In the genomic region with DNA sequence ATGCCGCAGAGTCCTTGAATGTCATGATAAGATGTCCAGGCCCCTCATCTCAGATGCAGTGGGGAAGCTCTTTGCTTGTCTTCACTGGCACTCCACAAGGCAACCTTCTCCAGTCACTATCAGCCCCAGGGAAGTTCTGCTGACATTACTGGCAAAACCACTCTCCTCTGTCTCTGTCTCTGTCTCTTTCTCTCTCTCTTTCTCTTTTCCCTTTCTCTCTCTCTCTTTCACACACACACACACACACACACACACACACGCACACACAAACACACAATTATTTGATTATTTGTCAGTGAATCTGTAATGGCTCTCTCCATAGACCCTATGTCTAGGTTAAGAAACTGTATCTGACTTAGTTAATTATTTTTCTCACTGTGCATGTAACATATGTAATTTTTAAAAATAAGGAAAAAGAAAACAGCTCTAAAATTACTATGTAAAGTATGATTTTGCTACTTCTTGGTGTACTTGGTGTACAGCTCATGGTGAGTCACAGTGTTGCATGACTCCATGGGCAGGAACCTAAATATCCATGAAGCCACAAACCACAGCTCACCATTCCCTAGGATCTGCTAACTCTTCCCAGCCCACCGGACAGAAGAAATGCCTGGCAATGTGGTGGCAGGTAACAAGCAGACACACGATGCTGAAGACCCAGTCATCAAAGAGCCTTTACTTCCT, we compare ENCODE assay signal across 15 cellular contexts.
DNase-seq lines count a peak whose midpoint lies in the region; ATAC-seq and TF ChIP-seq lines count a peak whose summit lies in the region.
"Had no signal": no experiment of that assay in that cellular context is flagged by ENCODE, and none has a peak within 500 bp of the region (broad histone marks: within the 10 kb centered on the region; RNA-seq: fewer than 3 reads in every experiment).

No MANE protein-coding gene starts in this region.

- no peaks in the 10 kb centered on the region for H3K27me3 Mint-ChIP-seq in H9 (ENCODE audit: low read depth)
- peaks cover 3% of the 10 kb centered on the region for H3K27me3 Mint-ChIP-seq in activated CD8-positive, alpha-beta T cell treated with anti-CD3 and anti-CD28 coated beads, Interleukin-2, amount 10 ng/mL, durations not matched to agents 7 days and 5 days (ENCODE audit: low read depth)
- H3K27me3 Mint-ChIP-seq: activated CD4-positive, alpha-beta T cell treated with anti-CD3 and anti-CD28 coated beads, Interleukin-2, amount 10 ng/mL, durations not matched to agents 7 days and 5 days had no signal

- H3K4me3 Mint-ChIP-seq in H9: no peak overlapping the region
- no peak overlapping the region for H3K4me3 Mint-ChIP-seq in activated CD8-positive, alpha-beta T cell treated with anti-CD3 and anti-CD28 coated beads, Interleukin-2, amount 10 ng/mL, durations not matched to agents 7 days and 5 days
- H3K4me3 Mint-ChIP-seq: activated CD4-positive, alpha-beta T cell treated with anti-CD3 and anti-CD28 coated beads, Interleukin-2, amount 10 ng/mL, durations not matched to agents 7 days and 5 days; activated naive CD4-positive, alpha-beta T cell treated with anti-CD3 and anti-CD28 coated beads for 36 hours; CD4-positive, CD25-positive, alpha-beta regulatory T cell; stimulated activated memory B cell treated with anti-CD40 and anti-IgM and Interleukin-4, amounts not matched to agents 10 μg/mL and 1 μg/mL and 100 μg/mL, for 72 hours had no signal

- POLR2A ChIA-PET in activated CD8-positive, alpha-beta T cell treated with anti-CD3 and anti-CD28 coated beads, Interleukin-2, amount 10 ng/mL, durations not matched to agents 7 days and 5 days (lab: Charles Lee): no interaction called here

- no peak overlapping the region for H3K4me3 ChIP-seq in testis

- no peak overlapping the region for H2BK20ac ChIP-seq in H9 (ENCODE audit: low read depth, low read length, poor library complexity, severe bottlenecking)

- H3K23me2 ChIP-seq in H9 (ENCODE audit: insufficient read length, low read depth, low read length, poor library complexity, severe bottlenecking): no peaks in the 10 kb centered on the region

- no peak overlapping the region for H4K8ac ChIP-seq in H9 (replicated peaks; ENCODE audit: insufficient read length, low read depth, low read length)

- H3K27ac ChIP-seq in H9 (ENCODE audit: insufficient read length, low read depth, low read length): no peak overlapping the region
- no peak overlapping the region for H3K27ac ChIP-seq in testis

- H4K20me1 ChIP-seq in H9 (ENCODE audit: control insufficient read depth, insufficient read depth, insufficient read length): no peaks in the 10 kb centered on the region

- H4K5ac ChIP-seq in H9 (ENCODE audit: insufficient read length, low read depth, low read length): no peak overlapping the region

- H3K79me1 ChIP-seq in H9 (ENCODE audit: insufficient read depth, low read depth, low read length, poor library complexity, severe bottlenecking): no peaks in the 10 kb centered on the region

- H3K4me2 ChIP-seq in H9 (ENCODE audit: insufficient read depth, insufficient read length, low read length): no peak overlapping the region

- H3T11ph ChIP-seq in H9 (ENCODE audit: low read length): no peak overlapping the region

- H3K56ac ChIP-seq in H9 (ENCODE audit: insufficient read length, low read depth, low read length): no peak overlapping the region

- H2BK5ac ChIP-seq in H9 (ENCODE audit: insufficient read length, low read length): no peak overlapping the region

- CTCF ChIA-PET in activated CD8-positive, alpha-beta T cell treated with anti-CD3 and anti-CD28 coated beads, Interleukin-2, amount 10 ng/mL, durations not matched to agents 7 days and 5 days (lab: Charles Lee): interaction anchor here (1.2 kb wide), 1 partner anchor 10 kb away, joined by 3 read pairs; no protein-coding TSS in a partner anchor

- H2AK5ac ChIP-seq in H9 (ENCODE audit: insufficient read length, low read length): no peak overlapping the region

- WGBS in H9 (ENCODE audit: extremely low coverage, insufficient read length, low lambda C conversion rate): no CpG with 5 or more reads among the region's 4 CpGs
- 73 to 84% methylated on average over 3 to 4 of the region's 4 CpGs for WGBS in testis, 2 donors

- H3K9me3 Mint-ChIP-seq in H9: no peaks in the 10 kb centered on the region
- no peaks in the 10 kb centered on the region for H3K9me3 Mint-ChIP-seq in activated CD8-positive, alpha-beta T cell treated with anti-CD3 and anti-CD28 coated beads, Interleukin-2, amount 10 ng/mL, durations not matched to agents 7 days and 5 days (ENCODE audit: insufficient read depth)
- H3K9me3 Mint-ChIP-seq: activated naive CD4-positive, alpha-beta T cell treated with anti-CD3 and anti-CD28 coated beads for 36 hours; stimulated activated memory B cell treated with anti-CD40 and anti-IgM and Interleukin-4, amounts not matched to agents 10 μg/mL and 1 μg/mL and 100 μg/mL, for 72 hours had no signal

- DNase-seq in AG08395 (ENCODE audit: low spot score) (peak; percentile 90), HS-27A (ENCODE audit: low read depth) (peak; percentile 38), astrocyte of the hippocampus (ENCODE audit: low read depth, low spot score) (peak; percentile 91), hepatic stellate cell (ENCODE audit: low spot score) (peak; percentile 73), H9 (no peak), testis (no peak), SIG-M5 (lab: John Stamatoyannopoulos, UW) (no peak)
- DNase-seq in activated CD8-positive, alpha-beta T cell treated with anti-CD3 and anti-CD28 coated beads, Interleukin-2, amount 10 ng/mL, durations not matched to agents 7 days and 5 days: no peak
- DNase-seq: activated CD4-positive, alpha-beta T cell treated with anti-CD3 and anti-CD28 coated beads, Interleukin-2, amount 10 ng/mL, durations not matched to agents 7 days and 5 days; activated naive CD4-positive, alpha-beta T cell treated with anti-CD3 and anti-CD28 coated beads for 36 hours; CD4-positive, CD25-positive, alpha-beta regulatory T cell; effector CD4-positive, alpha-beta T cell; NCI-H1092 treated with DMSO at 0.1 percent for 48 hours; NCI-H524 had no signal

- no peaks in the 10 kb centered on the region; a peak in 1 of 7 replicates for H3K36me3 Mint-ChIP-seq in H9 (ENCODE audit: insufficient read depth in 1 of 3, low read depth in 3 of 3)
- H3K36me3 Mint-ChIP-seq in activated CD8-positive, alpha-beta T cell treated with anti-CD3 and anti-CD28 coated beads, Interleukin-2, amount 10 ng/mL, durations not matched to agents 7 days and 5 days (ENCODE audit: low read depth): no peaks in the 10 kb centered on the region
- H3K36me3 Mint-ChIP-seq: CD4-positive, CD25-positive, alpha-beta regulatory T cell; stimulated activated memory B cell treated with anti-CD40 and anti-IgM and Interleukin-4, amounts not matched to agents 10 μg/mL and 1 μg/mL and 100 μg/mL, for 72 hours had no signal

- H3K9me3 ChIP-seq in H9 (ENCODE audit: control insufficient read depth, low read depth, low read length): no peaks in the 10 kb centered on the region
- no peaks in the 10 kb centered on the region for H3K9me3 ChIP-seq in testis

- no peak overlapping the region for H3K27ac Mint-ChIP-seq in H9
- H3K27ac Mint-ChIP-seq in activated CD8-positive, alpha-beta T cell treated with anti-CD3 and anti-CD28 coated beads, Interleukin-2, amount 10 ng/mL, durations not matched to agents 7 days and 5 days: no peak overlapping the region
- H3K27ac Mint-ChIP-seq: activated CD4-positive, alpha-beta T cell treated with anti-CD3 and anti-CD28 coated beads, Interleukin-2, amount 10 ng/mL, durations not matched to agents 7 days and 5 days; activated naive CD4-positive, alpha-beta T cell treated with anti-CD3 and anti-CD28 coated beads for 36 hours; CD4-positive, CD25-positive, alpha-beta regulatory T cell; stimulated activated memory B cell treated with anti-CD40 and anti-IgM and Interleukin-4, amounts not matched to agents 10 μg/mL and 1 μg/mL and 100 μg/mL, for 72 hours had no signal

- H3K36me3 ChIP-seq in testis (ENCODE audit: low read depth, missing control alignments): no peaks in the 10 kb centered on the region

- no peak for ATAC-seq in activated CD8-positive, alpha-beta T cell treated with anti-CD3 and anti-CD28 coated beads, Interleukin-2, amount 10 ng/mL, durations not matched to agents 7 days and 5 days
- ATAC-seq: stimulated activated memory B cell treated with anti-CD40 and anti-IgM and Interleukin-4, amounts not matched to agents 10 μg/mL and 1 μg/mL and 100 μg/mL, for 72 hours had no signal

- H3K4me1 ChIP-seq in H9 (ENCODE audit: insufficient read depth, low read length) (no peaks in the 10 kb centered on the region), testis (no peaks in the 10 kb centered on the region)

- H2BK15ac ChIP-seq in H9 (ENCODE audit: low read depth, low read length): no peak overlapping the region

- H3K23ac ChIP-seq in H9 (ENCODE audit: insufficient read length, low read depth, low read length): no peak overlapping the region

- no peaks in the 10 kb centered on the region for H3K79me2 ChIP-seq in H9 (ENCODE audit: insufficient read depth, low read length)

- intact Hi-C loops in testis (cut with DNase I; ENCODE audit: low total_unique reads): no loop called here

- TF ChIP-seq POLR2A in testis (IDR thresholded peaks at IDR 0.05): no peak

- H3K27me3 ChIP-seq in H9 (ENCODE audit: insufficient read depth, low read length) (no peaks in the 10 kb centered on the region), testis (no peaks in the 10 kb centered on the region)

- no peak overlapping the region for H3K9ac ChIP-seq in H9 (ENCODE audit: extremely low read depth, insufficient read length, low read length)

- no peaks in the 10 kb centered on the region for H3K4me1 Mint-ChIP-seq in H9
- H3K4me1 Mint-ChIP-seq in activated CD8-positive, alpha-beta T cell treated with anti-CD3 and anti-CD28 coated beads, Interleukin-2, amount 10 ng/mL, durations not matched to agents 7 days and 5 days (ENCODE audit: low read depth): no peaks in the 10 kb centered on the region
- H3K4me1 Mint-ChIP-seq: activated CD4-positive, alpha-beta T cell treated with anti-CD3 and anti-CD28 coated beads, Interleukin-2, amount 10 ng/mL, durations not matched to agents 7 days and 5 days; CD4-positive, CD25-positive, alpha-beta regulatory T cell; stimulated activated memory B cell treated with anti-CD40 and anti-IgM and Interleukin-4, amounts not matched to agents 10 μg/mL and 1 μg/mL and 100 μg/mL, for 72 hours had no signal

- H2AFZ ChIP-seq in H9 (ENCODE audit: low read length): no peak overlapping the region

- no peak overlapping the region for H2BK12ac ChIP-seq in H9 (ENCODE audit: insufficient read length, low read depth, low read length)

- H2BK120ac ChIP-seq in H9 (ENCODE audit: low read depth, low read length, poor library complexity, severe bottlenecking): no peak overlapping the region

- no peak overlapping the region for H3K4ac ChIP-seq in H9 (ENCODE audit: low read depth, low read length)

- no peak overlapping the region for H3K18ac ChIP-seq in H9 (ENCODE audit: insufficient read length, low read depth, low read length)

- H3K14ac ChIP-seq in H9 (ENCODE audit: insufficient read depth, low read length): no peak overlapping the region

- no peak overlapping the region for H4K91ac ChIP-seq in H9 (ENCODE audit: insufficient read length, low read depth, low read length)

- TF ChIP-seq CTCF in H9 (conservative IDR thresholded peaks at IDR 0.05) (no peak), testis (IDR thresholded peaks at IDR 0.05) (no peak)

Comparison
In these comparisons a context has a peak if more than half of its experiments do, and no peak if none do; other contexts are left out.
1. DNase-seq: peak in AG08395 (single experiment), HS-27A (single experiment), astrocyte of the hippocampus (single experiment) and hepatic stellate cell (single experiment); none in H9 (single experiment), testis (single experiment), SIG-M5 (single experiment) and activated CD8-positive, alpha-beta T cell treated with anti-CD3 and anti-CD28 coated beads, Interleukin-2, amount 10 ng/mL, durations not matched to agents 7 days and 5 days (single experiment).